In the genomic region with DNA sequence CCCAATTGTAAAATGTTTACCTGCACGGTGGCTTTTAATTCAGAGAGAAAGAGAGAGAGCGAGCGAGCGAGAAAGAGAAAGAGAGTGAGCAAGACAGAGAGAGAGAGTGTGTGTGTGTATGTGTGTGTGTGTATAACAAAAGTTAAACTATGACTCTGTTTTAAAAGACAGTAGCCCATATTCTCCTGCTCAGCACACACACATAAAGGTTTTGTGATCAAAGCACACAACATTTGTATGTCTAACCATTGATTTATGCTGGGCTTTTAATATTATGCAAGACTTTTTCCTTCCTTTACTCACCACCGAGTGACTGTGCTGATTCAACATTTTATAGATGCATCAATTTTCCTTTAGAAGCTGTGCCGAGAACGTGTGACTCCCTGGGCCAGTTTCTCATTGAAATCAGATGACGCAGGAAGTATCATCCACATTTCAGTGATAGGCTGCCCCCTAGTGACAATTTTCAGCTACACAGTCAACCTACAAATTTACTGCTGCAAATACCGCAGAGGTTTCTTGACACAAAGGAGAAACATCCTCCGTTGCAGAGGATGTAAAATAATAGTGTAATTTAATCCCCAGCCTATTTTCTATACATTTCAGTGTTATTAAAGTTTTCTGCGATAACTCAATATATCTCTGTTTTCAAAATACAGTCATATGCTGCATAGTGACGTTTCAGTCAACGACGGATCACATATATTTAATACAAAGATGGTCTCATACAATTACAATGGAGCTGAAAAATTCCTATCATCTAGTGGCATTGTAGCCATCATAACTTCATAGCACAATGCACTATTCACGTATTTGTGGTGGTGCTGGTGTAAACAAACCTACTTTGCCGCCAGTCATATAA, we compare ENCODE assay signal across 8 cellular contexts.
DNase-seq lines count a peak whose midpoint lies in the region; ATAC-seq and TF ChIP-seq lines count a peak whose summit lies in the region.

No MANE protein-coding gene starts in this region.

- peak; percentile 77 for DNase-seq in SIG-M5 treated with dmso at 0.1 percent for 504 hours (lab: John Stamatoyannopoulos, UW; ENCODE audit: unreplicated experiment)
- no peak for DNase-seq in SIG-M5 (lab: John Stamatoyannopoulos, UW)
- peak; percentile 70 for DNase-seq in NCI-H1694 (lab: John Stamatoyannopoulos, UW)
- DNase-seq in T-helper 22 cell (ENCODE audit: low read depth), result peak; percentile 37
- DNase-seq in astrocyte of the cerebellum (ENCODE audit: low read depth), result peak; percentile 88
- peak in 40 of 51 donors; percentile 1 to 88 (median 36) for DNase-seq in hypothalamus (lab: John Stamatoyannopoulos, UW)
- peak; percentile 81 for DNase-seq in skeletal muscle cell (ENCODE audit: low read depth)

- peak; percentile 94 for ATAC-seq in HG02884 (IDR thresholded peaks at IDR 0.05; ENCODE audit: unreplicated experiment)

- no peak overlapping the region for H3K4me3 ChIP-seq in astrocyte of the cerebellum (ENCODE audit: low read depth, low read length)
- no peak overlapping the region for H3K4me3 ChIP-seq in skeletal muscle cell (ENCODE audit: low read depth, low read length)

- in situ Hi-C loops in astrocyte of the cerebellum (cut with HindIII; ENCODE audit: low sequenced_read_pairs), result no loop called here

- peak; percentile 76 for TF ChIP-seq CTCF in astrocyte of the cerebellum (IDR thresholded peaks at IDR 0.05; ENCODE audit: low read depth, low read length, missing control alignments)
